Comparison of ENCODE assay signal across 1 cellular context in genomic region chr2:23926750-23927627, GRCh38.
A peak's percentile ranks its signal among the peaks of the same experiment; 100 is the strongest.
TF ChIP-seq lines count a peak whose summit lies in the region.

Gene ATAD2B, minus strand, starts transcription at chr2:23927123. Its CDS starts 353 bp downstream, at chr2:23926770.

TF ChIP-seq in HepG2, 621 proteins besides CTCF, POLR2A, EP300 and RAD21 (continued from another document and continues in another):
- TF ChIP-seq DRAP1 (CRISPR knock-in tag; IDR thresholded peaks at IDR 0.05) = peak; percentile 88
- TF ChIP-seq SNAPC5 (CRISPR knock-in tag; IDR thresholded peaks at IDR 0.05; ENCODE audit: borderline replicate concordance) = peak; percentile 80; the same call in 1 of the 2 replicates
- TF ChIP-seq MAFK (conservative IDR thresholded peaks at IDR 0.05 in 1 of 2, IDR thresholded peaks at IDR 0.05 in 1 of 2; ENCODE audit: low read length in 2 of 2) = peak in 1 of 2 experiments; percentile 1; a peak in 1 of 4 replicates
- no peak; the same call in 1 of the 2 replicates for TF ChIP-seq ZNF441 (CRISPR knock-in tag; IDR thresholded peaks at IDR 0.05; ENCODE audit: borderline replicate concordance)
- TF ChIP-seq ZNF792 (CRISPR knock-in tag; IDR thresholded peaks at IDR 0.05) = peak; percentile 88
- peak; percentile 62 for TF ChIP-seq HDAC2 (CRISPR knock-in tag; IDR thresholded peaks at IDR 0.05)
- no peak; the same call in 1 of the 2 replicates for TF ChIP-seq ZNF367 (CRISPR knock-in tag; IDR thresholded peaks at IDR 0.05; ENCODE audit: borderline replicate concordance)
- no peak for TF ChIP-seq NBN (conservative IDR thresholded peaks at IDR 0.05)
- peak; percentile 89 for TF ChIP-seq DMAP1 (CRISPR knock-in tag; IDR thresholded peaks at IDR 0.05)
- peak; percentile 83 for TF ChIP-seq FOXA3 (CRISPR knock-in tag; IDR thresholded peaks at IDR 0.05)
- peak; percentile 55; the same call in 1 of the 2 replicates for TF ChIP-seq ZNF281 (CRISPR knock-in tag; IDR thresholded peaks at IDR 0.05; ENCODE audit: borderline replicate concordance)
- TF ChIP-seq NFATC3 (CRISPR knock-in tag; IDR thresholded peaks at IDR 0.05) = no peak
- TF ChIP-seq ZNF567 (CRISPR knock-in tag; IDR thresholded peaks at IDR 0.05; ENCODE audit: borderline replicate concordance) = peak; percentile 95
- peak; percentile 96 for TF ChIP-seq BRF2 (CRISPR knock-in tag; IDR thresholded peaks at IDR 0.05)
- no peak; the same call in 1 of the 2 replicates for TF ChIP-seq ISX (CRISPR knock-in tag; conservative IDR thresholded peaks at IDR 0.05)
- 0 out of 2 replicates have a peak, but pooled peaks have one; percentile 70 for TF ChIP-seq ZBTB39 (CRISPR knock-in tag; IDR thresholded peaks at IDR 0.05)
- TF ChIP-seq ZNF619 (CRISPR knock-in tag; IDR thresholded peaks at IDR 0.05) = peak; percentile 63; the same call in 1 of the 2 replicates
- peak; percentile 90 for TF ChIP-seq ZGPAT (CRISPR knock-in tag; IDR thresholded peaks at IDR 0.05)
- no peak for TF ChIP-seq ZMYM2 (CRISPR knock-in tag; IDR thresholded peaks at IDR 0.05)
- no peak for TF ChIP-seq MAF1 (CRISPR knock-in tag; IDR thresholded peaks at IDR 0.05; ENCODE audit: borderline replicate concordance)
- TF ChIP-seq ZNF3 (CRISPR knock-in tag; IDR thresholded peaks at IDR 0.05) = no peak
- peak; percentile 85; the same call in 1 of the 2 replicates for TF ChIP-seq MTF2 (CRISPR knock-in tag; IDR thresholded peaks at IDR 0.05; ENCODE audit: borderline replicate concordance)
- no peak for TF ChIP-seq PAF1 (CRISPR knock-in tag; IDR thresholded peaks at IDR 0.05)
- TF ChIP-seq NCOA1 (CRISPR knock-in tag; IDR thresholded peaks at IDR 0.05) = no peak
- peak; percentile 85; the same call in 1 of the 2 replicates for TF ChIP-seq ZHX2 (IDR thresholded peaks at IDR 0.05; ENCODE audit: low read depth)
- no peak; the same call in none of the 2 replicates for TF ChIP-seq ZHX2 (CRISPR knock-in tag; IDR thresholded peaks at IDR 0.05; ENCODE audit: borderline replicate concordance)
- TF ChIP-seq ZNF142 (CRISPR knock-in tag; IDR thresholded peaks at IDR 0.05) = peak; percentile 90; the same call in 1 of the 2 replicates
- TF ChIP-seq ZSCAN20 (CRISPR knock-in tag; IDR thresholded peaks at IDR 0.05; ENCODE audit: borderline replicate concordance) = peak; percentile 56; the same call in 1 of the 2 replicates
- no peak for TF ChIP-seq PLSCR1 (CRISPR knock-in tag; IDR thresholded peaks at IDR 0.05; ENCODE audit: borderline replicate concordance)
- TF ChIP-seq PHF5A (CRISPR knock-in tag; IDR thresholded peaks at IDR 0.05; ENCODE audit: low read depth, unreplicated experiment) = peak; percentile 95
